ENCODE assay signal across 17 cellular contexts in genomic region chr2:54529935-54530334, GRCh38.
DNase-seq lines count a peak whose midpoint lies in the region; ATAC-seq lines count a peak whose summit lies in the region.
"Had no signal": no experiment of that assay in that cellular context is flagged by ENCODE, and none has a peak within 500 bp of the region (broad histone marks: within the 10 kb centered on the region; RNA-seq: fewer than 3 reads in every experiment).

No MANE protein-coding gene starts in this region.

- H3K27me3 Mint-ChIP-seq in central memory CD8-positive, alpha-beta T cell = no peaks in the 10 kb centered on the region
- H3K27me3 Mint-ChIP-seq: activated naive CD4-positive, alpha-beta T cell treated with anti-CD3 and anti-CD28 coated beads, Interleukin-2, amount 50 U/mL, for 24 hours; naive B cell had no signal

- ATAC-seq in GM18502 (IDR thresholded peaks at IDR 0.05; ENCODE audit: poor library complexity, unreplicated experiment) = peak; percentile 60
- peak; percentile 62 for ATAC-seq in GM19395 (IDR thresholded peaks at IDR 0.05; ENCODE audit: unreplicated experiment)
- ATAC-seq in HG03159 (IDR thresholded peaks at IDR 0.05; ENCODE audit: unreplicated experiment) = peak; percentile 54
- no peak for ATAC-seq in central memory CD8-positive, alpha-beta T cell (replicated peaks; ENCODE audit: extremely low read depth, poor library complexity, severe bottlenecking)
- ATAC-seq in GM18861 (IDR thresholded peaks at IDR 0.05; ENCODE audit: unreplicated experiment) = no peak

- no peaks in the 10 kb centered on the region for H3K36me3 Mint-ChIP-seq in central memory CD8-positive, alpha-beta T cell (ENCODE audit: insufficient read depth)
- H3K36me3 Mint-ChIP-seq: activated naive CD4-positive, alpha-beta T cell treated with anti-CD3 and anti-CD28 coated beads, Interleukin-2, amount 50 U/mL, for 24 hours; naive B cell had no signal

- H3K4me1 Mint-ChIP-seq in central memory CD8-positive, alpha-beta T cell = no peaks in the 10 kb centered on the region

- peak overlapping the region; percentile 40 for H3K27ac Mint-ChIP-seq in central memory CD8-positive, alpha-beta T cell (ENCODE audit: low read depth)
- H3K27ac Mint-ChIP-seq: activated naive CD4-positive, alpha-beta T cell treated with anti-CD3 and anti-CD28 coated beads, Interleukin-2, amount 50 U/mL, for 24 hours; endodermal cell had no signal

- H3K4me3 Mint-ChIP-seq in central memory CD8-positive, alpha-beta T cell = no peak overlapping the region
- H3K4me3 Mint-ChIP-seq: activated naive CD4-positive, alpha-beta T cell treated with anti-CD3 and anti-CD28 coated beads, Interleukin-2, amount 50 U/mL, for 24 hours; endodermal cell; naive B cell had no signal

- DNase-seq in central memory CD8-positive, alpha-beta T cell (ENCODE audit: low spot score in 2 of 2) = no peak
- DNase-seq in stimulated activated CD4-positive, alpha-beta T cell treated with anti-CD3 and anti-CD28 coated beads, Interleukin-12 subunit alpha, Interleukin-12 subunit beta, amount 100 ng/mL, for 4 hours = no peak
- no peak for DNase-seq in cerebellar nuclear complex (lab: John Stamatoyannopoulos, UW)
- DNase-seq: activated CD4-positive, alpha-beta T cell treated with anti-CD3 and anti-CD28 coated beads for 4 hours; endodermal cell; H7; IMR-90; naive B cell; NCI-H2029; NK-92 treated with Interleukin-12 subunit alpha and Interleukin-12 subunit beta, amount 100 ng/mL, for 24 hours; stimulated activated CD4-positive, alpha-beta T cell treated with anti-CD3 and anti-CD28 coated beads, Interleukin-2, amount 100 ng/mL, for 24 hours; substantia nigra had no signal

- H3K9me3 Mint-ChIP-seq in central memory CD8-positive, alpha-beta T cell = no peaks in the 10 kb centered on the region
- H3K9me3 Mint-ChIP-seq: activated naive CD4-positive, alpha-beta T cell treated with anti-CD3 and anti-CD28 coated beads, Interleukin-2, amount 50 U/mL, for 24 hours; endodermal cell; naive B cell had no signal

Comparison
In these comparisons a context has a peak if more than half of its experiments do, and no peak if none do; other contexts are left out.
1. ATAC-seq: peak in GM18502 (single experiment), GM19395 (single experiment) and HG03159 (single experiment); none in central memory CD8-positive, alpha-beta T cell (single experiment) and GM18861 (single experiment).